In genomic region chr15:59803293-59803966, GRCh38 we compare ENCODE assay signal across 8 cellular contexts.
DNase-seq lines count a peak whose midpoint lies in the region; ATAC-seq and TF ChIP-seq lines count a peak whose summit lies in the region.
"Not testable (repeated sequence)": the region's sequence is repeated elsewhere in the genome, so short reads cannot be mapped to it uniquely, and the experiment has no call there.

No MANE protein-coding gene starts in this region.

- not testable (repeated sequence) for H3K9me3 ChIP-seq in CD4-positive, alpha-beta T cell (ENCODE audit: control insufficient read depth, low read length); left ventricle myocardium inferior (replicated peaks); neuron (ENCODE audit: low read length)

- peak overlapping the region; percentile 87 for H3K4me3 Mint-ChIP-seq in CD4-positive, alpha-beta T cell
- H3K4me3 Mint-ChIP-seq in T-helper 1 cell treated with Interleukin-12 subunit alpha and Interleukin-12 subunit beta and Interleukin-4 antibody, amounts not matched to agents 30 μg/mL and 1 μg/mL, for 36 hours, result peak overlapping the region; percentile 71
- peak overlapping the region; percentile 48 for H3K4me3 Mint-ChIP-seq in activated naive CD8-positive, alpha-beta T cell treated with anti-CD3 and anti-CD28 coated beads, Interleukin-2, amount 50 U/mL, for 24 hours

- peaks cover 10% of the 10 kb centered on the region for H3K9me3 Mint-ChIP-seq in CD4-positive, alpha-beta T cell
- H3K9me3 Mint-ChIP-seq in T-helper 1 cell treated with Interleukin-12 subunit alpha and Interleukin-12 subunit beta and Interleukin-4 antibody, amounts not matched to agents 30 μg/mL and 1 μg/mL, for 36 hours, result peaks cover 31% of the 10 kb centered on the region
- peaks cover 10% of the 10 kb centered on the region for H3K9me3 Mint-ChIP-seq in activated naive CD8-positive, alpha-beta T cell treated with anti-CD3 and anti-CD28 coated beads, Interleukin-2, amount 50 U/mL, for 24 hours

- H3K4me3 ChIP-seq in left ventricle myocardium inferior, result peak overlapping the region; percentile 54
- H3K4me3 ChIP-seq in neuron (ENCODE audit: low read length), result peak overlapping the region; percentile 24

- POLR2A ChIA-PET in CD4-positive, alpha-beta T cell (lab: Charles Lee), result interaction anchor here (0.7 to 2.8 kb wide), 19 partner anchors 9 to 749 kb away, joined by 3 to 47 read pairs (median 4); no protein-coding TSS in a partner anchor

- intact Hi-C loops in CD4-positive, alpha-beta T cell (cut with DNase I, micrococcal nuclease), result loop anchor here in 1 of 2 experiments (1.0 to 5.0 kb wide), 4 partner anchors 51 to 324 kb away; no protein-coding TSS in a partner anchor
- intact Hi-C loops in left ventricle myocardium inferior (cut with micrococcal nuclease), result not testable (repeated sequence)

- H3K27ac ChIP-seq in CD4-positive, alpha-beta T cell (ENCODE audit: low read depth, low read length), result not testable (repeated sequence)
- peak overlapping the region; percentile 40 for H3K27ac ChIP-seq in left ventricle myocardium inferior (replicated peaks)

- DNase-seq in CD4-positive, alpha-beta T cell, result peak; percentile 67 to 89 (median 78)
- peak; percentile 57 for DNase-seq in NCI-H1105 (lab: John Stamatoyannopoulos, UW)
- DNase-seq in activated CD8-positive, alpha-beta memory T cell treated with anti-CD3 and anti-CD28 coated beads, Interleukin-2, amount 50 U/mL, for 1 hour (ENCODE audit: extremely low read depth), result peak; percentile 59
- DNase-seq in activated naive CD8-positive, alpha-beta T cell treated with anti-CD3 and anti-CD28 coated beads, Interleukin-2, amount 50 U/mL, for 24 hours, result peak; percentile 54
- peak; percentile 17 for DNase-seq in left ventricle myocardium inferior
- DNase-seq in stimulated activated CD8-positive, alpha-beta memory T cell treated with anti-CD3 and anti-CD28 coated beads, Interleukin-2, amount 100 ng/mL, for 1 hour (ENCODE audit: low read depth in 2 of 2), result peak; percentile 34 to 51

- CTCF ChIA-PET in CD4-positive, alpha-beta T cell (lab: Charles Lee), result interaction anchor here (0.6 to 1.5 kb wide), 5 partner anchors 32 to 324 kb away, joined by 3 to 7 read pairs (median 3); no protein-coding TSS in a partner anchor

- peaks cover 22% of the 10 kb centered on the region for H3K36me3 Mint-ChIP-seq in CD4-positive, alpha-beta T cell (ENCODE audit: low read depth)
- peaks cover 20% of the 10 kb centered on the region for H3K36me3 Mint-ChIP-seq in T-helper 1 cell treated with Interleukin-12 subunit alpha and Interleukin-12 subunit beta and Interleukin-4 antibody, amounts not matched to agents 30 μg/mL and 1 μg/mL, for 36 hours (ENCODE audit: low read depth)
- not testable (repeated sequence) for H3K36me3 Mint-ChIP-seq in activated naive CD8-positive, alpha-beta T cell treated with anti-CD3 and anti-CD28 coated beads, Interleukin-2, amount 50 U/mL, for 24 hours (ENCODE audit: low read depth)

- not testable (repeated sequence) for H3K27me3 Mint-ChIP-seq in CD4-positive, alpha-beta T cell; activated naive CD8-positive, alpha-beta T cell treated with anti-CD3 and anti-CD28 coated beads, Interleukin-2, amount 50 U/mL, for 24 hours
- peaks cover 21% of the 10 kb centered on the region for H3K27me3 Mint-ChIP-seq in T-helper 1 cell treated with Interleukin-12 subunit alpha and Interleukin-12 subunit beta and Interleukin-4 antibody, amounts not matched to agents 30 μg/mL and 1 μg/mL, for 36 hours (ENCODE audit: low read depth)

- H3K4me1 ChIP-seq in left ventricle myocardium inferior; neuron (ENCODE audit: insufficient read depth, low read length): not testable (repeated sequence)

- peak overlapping the region; percentile 62 for H2AFZ ChIP-seq in neuron (ENCODE audit: low read depth, low read length)

- peak overlapping the region; percentile 99 for H3K27ac Mint-ChIP-seq in CD4-positive, alpha-beta T cell
- peak overlapping the region; percentile 81 for H3K27ac Mint-ChIP-seq in T-helper 1 cell treated with Interleukin-12 subunit alpha and Interleukin-12 subunit beta and Interleukin-4 antibody, amounts not matched to agents 30 μg/mL and 1 μg/mL, for 36 hours
- peak overlapping the region; percentile 56 for H3K27ac Mint-ChIP-seq in activated naive CD8-positive, alpha-beta T cell treated with anti-CD3 and anti-CD28 coated beads, Interleukin-2, amount 50 U/mL, for 24 hours

- not testable (repeated sequence) for TF ChIP-seq CTCF in CD4-positive, alpha-beta T cell (IDR thresholded peaks at IDR 0.05); left ventricle myocardium inferior (IDR thresholded peaks at IDR 0.05; ENCODE audit: borderline replicate concordance)

- H3K27me3 ChIP-seq in CD4-positive, alpha-beta T cell (ENCODE audit: control insufficient read depth, insufficient read depth, low read length); neuron (ENCODE audit: insufficient read depth, low read length): not testable (repeated sequence)
- peaks cover 11% of the 10 kb centered on the region for H3K27me3 ChIP-seq in left ventricle myocardium inferior (ENCODE audit: low read depth)

- peak; percentile 77 for ATAC-seq in CD4-positive, alpha-beta T cell (ENCODE audit: poor library complexity)
- not testable (repeated sequence) for ATAC-seq in activated naive CD8-positive, alpha-beta T cell treated with anti-CD3 and anti-CD28 coated beads, Interleukin-2, amount 50 U/mL, for 24 hours

- H3K36me3 ChIP-seq in left ventricle myocardium inferior; neuron (ENCODE audit: insufficient read depth, low read length): not testable (repeated sequence)

- H3K4me1 Mint-ChIP-seq in CD4-positive, alpha-beta T cell (ENCODE audit: low read depth), result peaks cover 54% of the 10 kb centered on the region
- peaks cover 39% of the 10 kb centered on the region for H3K4me1 Mint-ChIP-seq in T-helper 1 cell treated with Interleukin-12 subunit alpha and Interleukin-12 subunit beta and Interleukin-4 antibody, amounts not matched to agents 30 μg/mL and 1 μg/mL, for 36 hours (ENCODE audit: low read depth)
- H3K4me1 Mint-ChIP-seq in activated naive CD8-positive, alpha-beta T cell treated with anti-CD3 and anti-CD28 coated beads, Interleukin-2, amount 50 U/mL, for 24 hours, result peaks cover 45% of the 10 kb centered on the region

Comparison
In these comparisons a context has a peak if more than half of its experiments do, and no peak if none do; other contexts are left out.
1. DNase-seq: peak in every context shown above with its lines; median percentile 78 in CD4-positive, alpha-beta T cell; 59 in activated CD8-positive, alpha-beta memory T cell treated with anti-CD3 and anti-CD28 coated beads, Interleukin-2, amount 50 U/mL, for 1 hour; 57 in NCI-H1105; 54 in activated naive CD8-positive, alpha-beta T cell treated with anti-CD3 and anti-CD28 coated beads, Interleukin-2, amount 50 U/mL, for 24 hours; 42 in stimulated activated CD8-positive, alpha-beta memory T cell treated with anti-CD3 and anti-CD28 coated beads, Interleukin-2, amount 100 ng/mL, for 1 hour; 17 in left ventricle myocardium inferior.